24 cellular contexts compared by ENCODE assay signal in the genomic region with DNA sequence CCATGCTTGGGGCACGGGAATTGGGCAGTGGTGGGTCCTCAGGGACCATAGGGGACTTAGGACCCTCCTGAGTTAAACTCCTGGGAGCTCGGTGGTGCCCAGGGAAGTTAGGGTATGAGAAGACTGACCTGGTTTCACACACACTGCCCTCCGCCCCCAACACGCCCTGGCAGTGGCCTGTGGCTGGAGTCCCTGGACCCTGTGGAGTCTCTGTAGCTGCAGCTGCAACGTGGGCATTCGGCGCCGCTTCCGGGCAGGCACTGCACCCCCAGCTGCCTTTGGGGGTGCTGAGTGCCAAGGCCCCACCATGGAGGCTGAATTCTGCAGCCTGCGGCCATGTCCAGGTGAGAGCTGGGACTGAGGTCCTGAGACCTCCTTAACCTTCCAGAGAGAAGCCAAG.
"Had no signal": no experiment of that assay in that cellular context is flagged by ENCODE, and none has a peak within 500 bp of the region (broad histone marks: within the 10 kb centered on the region; RNA-seq: fewer than 3 reads in every experiment).

No MANE protein-coding gene starts in this region.

- H3K9me3 ChIP-seq: stomach, suprapubic skin, testis, thoracic aorta, thyroid gland, tibial artery, tibial nerve, transverse colon, upper lobe of left lung, upper lobe of right lung, uterus, vagina had no signal

- H3K4me1 ChIP-seq: stomach, suprapubic skin, testis, tibial artery, tibial nerve, transverse colon, upper lobe of left lung, upper lobe of right lung, uterus, vagina had no signal

- H3K4me3 ChIP-seq: stomach, suprapubic skin, testis, thoracic aorta, thyroid gland, tibial artery, tibial nerve, transverse colon, upper lobe of left lung, upper lobe of right lung, uterus, vagina had no signal

- H3K27me3 ChIP-seq: testis, thyroid gland, tibial nerve, transverse colon, upper lobe of left lung, upper lobe of right lung, uterus, vagina had no signal

- H3K27ac ChIP-seq: stomach, suprapubic skin, testis, thoracic aorta, thyroid gland, tibial artery, tibial nerve, transverse colon, upper lobe of left lung, upper lobe of right lung, uterus, vagina had no signal

- DNase-seq: stimulated activated CD4-positive, alpha-beta T cell treated with anti-CD3 and anti-CD28 coated beads, Interleukin-2, amount 100 ng/mL, for 48 hours; stimulated activated CD4-positive, alpha-beta T cell treated with anti-CD3 and anti-CD28 coated beads, Interleukin-4, amount 100 ng/mL, for 1 hour; stimulated activated CD4-positive, alpha-beta T cell treated with anti-CD3 and anti-CD28 coated beads, Interleukin-4, amount 100 ng/mL, for 24 hours; stimulated activated CD4-positive, alpha-beta T cell treated with anti-CD3 and anti-CD28 coated beads, Interleukin-4, amount 100 ng/mL, for 4 hours; stimulated activated CD8-positive, alpha-beta memory T cell treated with anti-CD3 and anti-CD28 coated beads, Interleukin-4, amount 100 ng/mL, for 48 hours; stimulated activated naive B cell treated with anti-CD40 and anti-IgM and Interleukin-4, amounts not matched to agents 10 μg/mL and 1 μg/mL and 100 μg/mL, for 72 hours; stimulated activated naive CD4-positive, alpha-beta T cell; stimulated activated naive CD4-positive, alpha-beta T cell treated with Interleukin-2 at 50 U/mL for 16 hours; stimulated activated naive CD8-positive, alpha-beta T cell treated with anti-CD3 and anti-CD28 coated beads, Interleukin-15, amount 100 ng/mL, for 72 hours; stimulated activated naive CD8-positive, alpha-beta T cell treated with anti-CD3 and anti-CD28 coated beads, Interleukin-15, Interleukin-2, amounts not matched to agents 100 U/mL and 50 U/mL, for 24 hours; stomach; testis; thyroid gland; tibial artery; transverse colon; trophoblast cell; upper lobe of right lung; uterus had no signal

- FAIRE-seq: urothelium cell line had no signal

- H3K36me3 ChIP-seq: stomach, suprapubic skin, thoracic aorta, thyroid gland, tibial artery, tibial nerve, transverse colon, upper lobe of left lung, upper lobe of right lung, uterus, vagina had no signal
